8 cellular contexts compared by ENCODE assay signal in the genomic region with DNA sequence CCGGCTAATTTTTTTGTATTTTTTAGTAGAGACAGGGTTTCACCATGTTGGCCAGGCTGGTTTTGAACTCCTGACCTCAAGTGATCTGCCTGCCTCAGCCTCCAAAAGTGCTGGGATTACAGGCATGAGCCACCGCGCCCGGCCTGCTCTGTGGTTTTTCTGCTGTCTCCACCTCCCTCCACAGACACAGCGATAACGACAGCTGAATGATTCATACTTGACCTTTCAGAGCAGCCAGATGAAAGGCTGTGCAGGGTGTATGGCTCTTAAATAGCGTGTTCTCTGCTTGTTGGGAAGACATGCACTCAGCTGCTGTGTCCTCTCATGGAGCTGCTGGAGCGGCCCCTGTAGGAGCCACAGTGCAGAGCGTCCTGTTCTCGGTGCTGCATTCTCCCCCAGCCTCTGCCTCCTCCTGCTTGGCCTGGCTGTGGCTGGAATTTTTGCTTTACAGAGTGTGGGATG.
DNase-seq lines count a peak whose midpoint lies in the region; ATAC-seq and TF ChIP-seq lines count a peak whose summit lies in the region.
"Not testable (repeated sequence)": the region's sequence is repeated elsewhere in the genome, so short reads cannot be mapped to it uniquely, and the experiment has no call there.

No MANE protein-coding gene starts in this region.

- in situ Hi-C loops in astrocyte of the spinal cord (cut with HindIII; ENCODE audit: low sequenced_read_pairs) = not testable (repeated sequence)

- TF ChIP-seq CTCF in GM12864 (IDR thresholded peaks at IDR 0.05; ENCODE audit: low read depth, low read length, missing control alignments) = peak; percentile 40
- TF ChIP-seq CTCF in astrocyte of the spinal cord (IDR thresholded peaks at IDR 0.05; ENCODE audit: low read depth, low read length) = peak; percentile 68
- peak in 1 of 2 experiments; percentile 12 for TF ChIP-seq CTCF in tibial artery (IDR thresholded peaks at IDR 0.05)

- WGBS in right cardiac atrium = 25% methylated on average over 10 of the region's 10 CpGs

- not testable (repeated sequence) for H3K4me1 ChIP-seq in right cardiac atrium (ENCODE audit: control insufficient read depth, insufficient read depth, low read length)
- H3K4me1 ChIP-seq in tibial artery = peaks cover 0 to 12% (median 5%) of the 10 kb centered on the region in 4 donors

- H3K27me3 ChIP-seq in right cardiac atrium (ENCODE audit: control insufficient read depth, insufficient read depth); tibial artery: not testable (repeated sequence)

- H3K27ac ChIP-seq in right cardiac atrium (ENCODE audit: low read length) (peak overlapping the region; percentile 69), tibial artery (peak overlapping the region; percentile 16 to 50)

- not testable (repeated sequence) for H3K9me3 ChIP-seq in right cardiac atrium (ENCODE audit: control insufficient read depth, low read length); tibial artery

- H3K36me3 ChIP-seq in tibial artery = peaks cover 0 to 11% (median 0%) of the 10 kb centered on the region in 3 donors

- not testable (repeated sequence) for H3K4me3 ChIP-seq in GM12864 (ENCODE audit: low read depth, low read length); astrocyte of the spinal cord (ENCODE audit: low read depth, low read length); right cardiac atrium (ENCODE audit: low read length); tibial artery

- DNase-seq in GM12864 (ENCODE audit: low read depth) (peak; percentile 35), NCI-H82 treated with DMSO at 0.1 percent for 48 hours (lab: John Stamatoyannopoulos, UW; ENCODE audit: unreplicated experiment) (peak; percentile 2), astrocyte of the spinal cord (ENCODE audit: low read depth, low spot score) (peak; percentile 94), right cardiac atrium (peak; percentile 89 to 93 (median 89)), sciatic nerve (ENCODE audit: low spot score) (peak; percentile 70), tibial artery (peak; percentile 74 to 87)
- DNase-seq in activated CD4-positive, alpha-beta T cell treated with anti-CD3 and anti-CD28 coated beads for 24 hours (ENCODE audit: low read depth in 2 of 2) = peak; percentile 67 to 71

- ATAC-seq in HG03442 (IDR thresholded peaks at IDR 0.05; ENCODE audit: unreplicated experiment) = peak; percentile 96
- peak; percentile 99 for ATAC-seq in right cardiac atrium
- ATAC-seq in sciatic nerve = peak; percentile 97

- intact Hi-C loops in right cardiac atrium (cut with DNase I); sciatic nerve (cut with DNase I); tibial artery (cut with DNase I; ENCODE audit: low total_unique reads): not testable (repeated sequence)

Comparison
In these comparisons a context has a peak if more than half of its experiments do, and no peak if none do; other contexts are left out.
1. DNase-seq: peak in every context shown above with its lines; median percentile 94 in astrocyte of the spinal cord; 89 in right cardiac atrium; 80 in tibial artery; 70 in sciatic nerve; 69 in activated CD4-positive, alpha-beta T cell treated with anti-CD3 and anti-CD28 coated beads for 24 hours; 35 in GM12864; 2 in NCI-H82 treated with DMSO at 0.1 percent for 48 hours.